23 cellular contexts compared by ENCODE assay signal in the genomic region with DNA sequence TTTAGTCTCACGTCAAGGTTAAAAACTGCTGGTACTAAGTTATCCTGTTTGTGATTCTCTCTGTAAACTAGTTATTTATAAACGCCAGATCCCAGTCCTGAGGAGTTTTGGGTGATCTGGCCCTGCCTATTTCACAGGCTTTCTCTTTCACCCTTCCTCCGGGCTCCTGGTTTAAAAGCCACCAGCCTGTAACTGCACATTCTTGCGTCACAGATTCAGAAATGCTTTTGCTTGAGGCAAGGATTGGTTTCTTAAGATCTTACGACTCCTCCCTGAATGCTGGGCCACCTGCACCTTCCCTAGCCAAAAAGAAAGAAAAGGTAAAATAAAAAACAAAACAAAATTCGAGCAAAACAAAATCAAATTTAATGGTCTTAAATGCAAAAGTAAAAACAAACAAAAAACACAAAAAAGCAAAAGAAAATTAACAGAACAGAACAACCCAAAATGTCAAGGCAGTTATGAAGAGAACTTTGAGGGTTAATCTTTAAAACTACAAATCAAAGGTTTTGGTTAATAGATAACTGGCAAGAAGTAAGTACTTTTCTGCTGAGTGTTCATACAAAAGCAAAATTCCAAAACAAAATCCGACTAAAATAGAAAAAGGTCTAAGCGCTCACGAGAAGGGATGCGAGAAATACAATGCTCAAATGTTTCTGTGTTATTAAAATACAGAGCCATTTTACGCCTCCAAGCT. TPM values are rescaled to one million over a fixed set of nuclear protein-coding genes. Genes with fewer than 3 reads are reported as not detected.
DNase-seq lines count a peak whose midpoint lies in the region; ATAC-seq, FAIRE-seq and TF ChIP-seq lines count a peak whose summit lies in the region.
"Had no signal": no experiment of that assay in that cellular context is flagged by ENCODE, and none has a peak within 500 bp of the region (broad histone marks: within the 10 kb centered on the region; RNA-seq: fewer than 3 reads in every experiment).

No MANE protein-coding gene starts in this region.

- H3K4me2 ChIP-seq in osteoblast (ENCODE audit: insufficient read depth, low read length): no peak overlapping the region

- no peak for DNase-seq in Caco-2
- DNase-seq in NB4 (ENCODE audit: low read depth): peak; percentile 27
- no peak for DNase-seq in nephron progenitor cell
- DNase-seq in NCI-H2107 treated with DMSO at 0.1 percent for 48 hours (lab: John Stamatoyannopoulos, UW; ENCODE audit: unreplicated experiment): no peak
- DNase-seq in osteoblast (ENCODE audit: insufficient read length, low spot score, missing footprints): no peak
- DNase-seq in adrenal gland: no peak
- DNase-seq: Calu3; CD4-positive, CD25-positive, alpha-beta regulatory T cell; DMS79; NCI-H1105 treated with DMSO at 0.1 percent for 48 hours; NCI-H187 treated with DMSO at 0.1 percent for 48 hours; NCI-H2171; NCI-H446 treated with DMSO at 0.1 percent for 48 hours; NCI-H774; Peyer's patch; SIG-M5 had no signal

- intact Hi-C loops in Caco-2 (cut with micrococcal nuclease; ENCODE audit: unreplicated experiment) (no loop called here), adrenal gland (cut with DNase I) (no loop called here)

- 0 out of 2 replicates have a peak, but pooled peaks cover 10% of the 10 kb centered on the region for H3K4me1 ChIP-seq in Caco-2
- H3K4me1 ChIP-seq in osteoblast (ENCODE audit: insufficient read depth, low read length): no peaks in the 10 kb centered on the region
- H3K4me1 ChIP-seq in adrenal gland (replicated peaks in 1 of 2): no peaks in the 10 kb centered on the region
- H3K4me1 ChIP-seq: Peyer's patch had no signal

- no peaks in the 10 kb centered on the region for H4K20me1 ChIP-seq in osteoblast (ENCODE audit: insufficient read depth, low read length)

- H3K27ac Mint-ChIP-seq in Caco-2 (ENCODE audit: unreplicated experiment): peak overlapping the region; percentile 32
- H3K27ac Mint-ChIP-seq in nephron progenitor cell: peak overlapping the region; percentile 60
- H3K27ac Mint-ChIP-seq: CD4-positive, CD25-positive, alpha-beta regulatory T cell had no signal

- BruUV-seq in Caco-2 (replicated peaks; lab: Mats Ljungman, UMichigan): no TSS peak

- POLR2A ChIA-PET in Caco-2 (lab: Charles Lee): no interaction called here

- H3K4me1 Mint-ChIP-seq in Caco-2 (ENCODE audit: low read depth, unreplicated experiment) (peaks cover 8% of the 10 kb centered on the region), nephron progenitor cell (no peaks in the 10 kb centered on the region)

- H3K27ac ChIP-seq in osteoblast (ENCODE audit: low read depth, low read length): no peak overlapping the region
- H3K27ac ChIP-seq in adrenal gland: no peak overlapping the region
- H3K27ac ChIP-seq: Peyer's patch had no signal

- TF ChIP-seq CTCF in Caco-2 (IDR thresholded peaks at IDR 0.05; ENCODE audit: insufficient read depth in 1 of 2, low read depth in 1 of 2, low read length in 1 of 2, severe bottlenecking in 1 of 2, unreplicated experiment in 1 of 2) (no peak), NB4 (IDR thresholded peaks at IDR 0.05; ENCODE audit: low read depth, low read length) (no peak), nephron progenitor cell (IDR thresholded peaks at IDR 0.05) (no peak), osteoblast (IDR thresholded peaks at IDR 0.05; ENCODE audit: extremely low read depth, low read depth, low read length) (no peak), adrenal gland (IDR thresholded peaks at IDR 0.05) (no peak)

- no peaks in the 10 kb centered on the region for H3K27me3 Mint-ChIP-seq in Caco-2 (ENCODE audit: insufficient read depth, unreplicated experiment)
- H3K27me3 Mint-ChIP-seq in nephron progenitor cell (ENCODE audit: low read depth, poor library complexity): no peaks in the 10 kb centered on the region
- H3K27me3 Mint-ChIP-seq: CD4-positive, CD25-positive, alpha-beta regulatory T cell had no signal

- ATAC-seq in HG02885 (IDR thresholded peaks at IDR 0.05; ENCODE audit: poor library complexity, unreplicated experiment): no peak
- ATAC-seq: HCT116, K562 had no signal

- CTCF ChIA-PET in Caco-2 (lab: Charles Lee): no interaction called here

- H3K36me3 Mint-ChIP-seq in Caco-2 (ENCODE audit: insufficient read depth, unreplicated experiment): peaks cover 75% of the 10 kb centered on the region
- peaks cover 44% of the 10 kb centered on the region for H3K36me3 Mint-ChIP-seq in nephron progenitor cell (ENCODE audit: low read depth)

- WGBS in adrenal gland, 4 donors: 85 to 92% (median 89%) methylated on average over 11 of the region's 11 CpGs

- no peak overlapping the region for H3K4me3 Mint-ChIP-seq in Caco-2 (ENCODE audit: unreplicated experiment)
- no peak overlapping the region for H3K4me3 Mint-ChIP-seq in nephron progenitor cell
- H3K4me3 Mint-ChIP-seq: CD4-positive, CD25-positive, alpha-beta regulatory T cell had no signal

- peak; percentile 33 for FAIRE-seq in islet of Langerhans (lab: Jason Lieb, UNC)
- FAIRE-seq: GM12891, HTR-8/SVneo, K562 had no signal

- no peak overlapping the region for H3K4me3 ChIP-seq in Caco-2 (ENCODE audit: low read depth, low read length)
- no peak overlapping the region for H3K4me3 ChIP-seq in NB4 (ENCODE audit: low read depth, low read length)
- H3K4me3 ChIP-seq in osteoblast (ENCODE audit: insufficient read depth, low read length): no peak overlapping the region
- no peak overlapping the region for H3K4me3 ChIP-seq in adrenal gland
- H3K4me3 ChIP-seq: K562, Peyer's patch had no signal

- H3K79me2 ChIP-seq in osteoblast (ENCODE audit: insufficient read depth, low read length): no peaks in the 10 kb centered on the region

- H3K36me3 ChIP-seq in Caco-2 (ENCODE audit: control insufficient read depth, insufficient read depth, low read length): no peaks in the 10 kb centered on the region; the same call in none of the 2 replicates
- peaks cover 56% of the 10 kb centered on the region for H3K36me3 ChIP-seq in osteoblast (ENCODE audit: insufficient read depth, low read length)
- H3K36me3 ChIP-seq in adrenal gland (replicated peaks in 1 of 2): peaks cover 0 to 63% of the 10 kb centered on the region in 2 donors

- H3K9me3 ChIP-seq in Caco-2 (no peaks in the 10 kb centered on the region), osteoblast (ENCODE audit: low read depth, low read length) (no peaks in the 10 kb centered on the region), adrenal gland (replicated peaks in 1 of 3) (no peaks in the 10 kb centered on the region)
- H3K9me3 ChIP-seq: Peyer's patch had no signal

- H3K27me3 ChIP-seq in Caco-2 (replicated peaks; ENCODE audit: control insufficient read depth, insufficient read depth, low read length) (no peaks in the 10 kb centered on the region), osteoblast (ENCODE audit: insufficient read depth, low read length) (no peaks in the 10 kb centered on the region), adrenal gland (no peaks in the 10 kb centered on the region)
- H3K27me3 ChIP-seq: Peyer's patch had no signal

- H3K9me3 Mint-ChIP-seq in Caco-2 (ENCODE audit: unreplicated experiment) (no peaks in the 10 kb centered on the region), nephron progenitor cell (no peaks in the 10 kb centered on the region)
- H3K9me3 Mint-ChIP-seq: CD4-positive, CD25-positive, alpha-beta regulatory T cell had no signal

- TF ChIP-seq POLR2A in NB4 (IDR thresholded peaks at IDR 0.05; ENCODE audit: extremely low read depth, insufficient read length) (no peak), adrenal gland (IDR thresholded peaks at IDR 0.05) (no peak)

- H2AFZ ChIP-seq in osteoblast (ENCODE audit: low read length): no peak overlapping the region

RNA-seq across cellular contexts. Expression of gene TIMM44, which starts 18.6 kb away (rescaled TPM):
- 129 and 146 TPM in 2 replicates for total RNA-seq in Caco-2 (2022)
- total RNA-seq in osteoblast: 52.5 and 55.4 TPM in 2 replicates
- 10 to 100 TPM; 50.6 to 88.2 (median 60.8) TPM for total RNA-seq in adrenal gland
- 100 to 1,000 TPM in 2 of 3 donors, 10 to 100 TPM in 1; 58.3 to 218 (median 183) TPM for polyA plus RNA-seq in adrenal gland

RNA-seq across cellular contexts. Expression of gene CTXN1, which starts 36.1 kb away (rescaled TPM):
- 7.4 and 9.1 TPM in 2 replicates for total RNA-seq in Caco-2 (2022)
- 1.5 and 2.5 TPM in 2 replicates for total RNA-seq in osteoblast
- 10 to 100 TPM in 5 of 8 donors, 1 to 10 TPM in 3; 2.4 to 17.9 (median 10.7) TPM for total RNA-seq in adrenal gland
- 10 to 100 TPM in 2 of 3 donors, not detected in 1; 10.4 to 12.2 TPM for polyA plus RNA-seq in adrenal gland
- total RNA-seq: CD4-positive, CD25-positive, alpha-beta regulatory T cell had no signal
- polyA plus RNA-seq: CD4-positive, CD25-positive, alpha-beta regulatory T cell had no signal

RNA-seq across cellular contexts. Expression of gene SNAPC2, which starts 41.9 kb away (rescaled TPM):
- total RNA-seq in Caco-2 (2022): 8.8 and 10.4 TPM in 2 replicates
- total RNA-seq in osteoblast: 16.8 and 18.5 TPM in 2 replicates
- total RNA-seq in adrenal gland: 10 to 100 TPM; 12.7 to 38.2 (median 23.7) TPM
- polyA plus RNA-seq in adrenal gland: 10 to 100 TPM in 2 of 3 donors, 1 to 10 TPM in 1; 8.2 to 20.7 (median 16.0) TPM

RNA-seq across cellular contexts. Expression of gene ELAVL1, which starts 43.4 kb away (rescaled TPM):
- total RNA-seq in Caco-2 (2022) (117 and 118 TPM in 2 replicates), osteoblast (23.0 and 25.7 TPM in 2 replicates), adrenal gland (10 to 100 TPM; 16.8 to 78.9 (median 67.5) TPM)
- polyA plus RNA-seq in adrenal gland: 10 to 100 TPM; 12.8 to 53.5 (median 15.9) TPM

RNA-seq across cellular contexts. Expression of gene TGFBR3L, which starts 47.4 kb away (rescaled TPM):
- total RNA-seq in Caco-2 (2022) (9.8 and 10.8 TPM in 2 replicates), osteoblast (under 0.01 TPM in 1 of 2 replicates, not detected in the other), adrenal gland (1 to 10 TPM in 3 of 8 donors, under 1 TPM in 2, not detected in 3; 0.23 to 7.0 (median 2.1) TPM)
- 1 to 10 TPM in 2 of 3 donors, under 1 TPM in 1; 0.62 to 3.3 (median 1.2) TPM for polyA plus RNA-seq in adrenal gland
- total RNA-seq: G401, K562, Peyer's patch had no signal
- polyA plus RNA-seq: CD4-positive, CD25-positive, alpha-beta regulatory T cell; K562 had no signal
